Comparison of ENCODE assay signal across 13 cellular contexts in genomic region chr19:35261356-35262100, GRCh38. TPM values are rescaled to one million over a fixed set of nuclear protein-coding genes. Genes with fewer than 3 reads are reported as not detected.
DNase-seq lines count a peak whose midpoint lies in the region; ATAC-seq and TF ChIP-seq lines count a peak whose summit lies in the region.
"Had no signal": no experiment of that assay in that cellular context is flagged by ENCODE, and none has a peak within 500 bp of the region (broad histone marks: within the 10 kb centered on the region; RNA-seq: fewer than 3 reads in every experiment).

No MANE protein-coding gene starts in this region.

- CTCF ChIA-PET in CD8-positive, alpha-beta T cell (lab: Charles Lee) = interaction anchor here (0.8 to 1.4 kb wide), 2 partner anchors 11 to 119 kb away, joined by 3 read pairs; no protein-coding TSS in a partner anchor

- H3K79me2 ChIP-seq in trophoblast cell (ENCODE audit: control insufficient read depth, insufficient read depth, low read length, poor library complexity) = no peaks in the 10 kb centered on the region

- H3K27me3 Mint-ChIP-seq in CD8-positive, alpha-beta T cell (ENCODE audit: low read depth) = no peaks in the 10 kb centered on the region

- no peak overlapping the region for H4K12ac ChIP-seq in trophoblast cell (ENCODE audit: low read depth, low read length)

- POLR2A ChIA-PET in CD8-positive, alpha-beta T cell (lab: Charles Lee) = no interaction called here

- H3K4me1 Mint-ChIP-seq in CD8-positive, alpha-beta T cell (ENCODE audit: low read depth) = peaks cover 40% of the 10 kb centered on the region

- H3K79me1 ChIP-seq in trophoblast cell (ENCODE audit: low read length) = no peaks in the 10 kb centered on the region

- H2BK120ac ChIP-seq in trophoblast cell (ENCODE audit: insufficient read depth, low read length, poor library complexity) = no peak overlapping the region

- DNase-seq in CD8-positive, alpha-beta T cell = peak in 2 of 7 experiments; percentile 9 to 48
- DNase-seq in GM13976 (ENCODE audit: low spot score) (peak; percentile 30), trophoblast cell (no peak)
- peak; percentile 9 for DNase-seq in activated naive CD4-positive, alpha-beta T cell treated with anti-CD3 and anti-CD28 coated beads, Interleukin-2, amount 50 U/mL, for 16 hours
- DNase-seq: cerebellar nuclear complex, DMS153, esophagus squamous epithelium, NCI-H2171, PC-9 had no signal

- no peak overlapping the region for H4K91ac ChIP-seq in trophoblast cell (ENCODE audit: low read depth, low read length)

- no CpG with 5 or more reads among the region's 12 CpGs for WGBS in trophoblast cell (ENCODE audit: extremely low coverage, insufficient coverage, insufficient read length)

- peaks cover 41% of the 10 kb centered on the region for H3K36me3 Mint-ChIP-seq in CD8-positive, alpha-beta T cell

- no peak overlapping the region for H2AK5ac ChIP-seq in trophoblast cell (ENCODE audit: low read length)

- no peak overlapping the region for H3K4ac ChIP-seq in trophoblast cell (ENCODE audit: low read depth, low read length)

- no peak overlapping the region for H3K14ac ChIP-seq in trophoblast cell (ENCODE audit: low read length)

- no peak overlapping the region for H3K23ac ChIP-seq in trophoblast cell (ENCODE audit: low read length)

- no peak overlapping the region for H3K18ac ChIP-seq in trophoblast cell (ENCODE audit: low read length)

- intact Hi-C loops in CD8-positive, alpha-beta T cell (cut with DNase I, micrococcal nuclease) = no loop called here

- no peak overlapping the region for H2BK5ac ChIP-seq in trophoblast cell (ENCODE audit: low read depth, low read length, poor library complexity)

- H3K4me2 ChIP-seq in trophoblast cell (ENCODE audit: low read length) = no peak overlapping the region
- H3K4me2 ChIP-seq: PC-9 had no signal

- H3K4me3 ChIP-seq in CD8-positive, alpha-beta T cell (ENCODE audit: low read depth, low read length) = no peak overlapping the region
- no peak overlapping the region for H3K4me3 ChIP-seq in trophoblast cell (ENCODE audit: low read depth, low read length)
- H3K4me3 ChIP-seq: esophagus squamous epithelium, PC-9 had no signal

- no peak overlapping the region for H3K4me3 Mint-ChIP-seq in CD8-positive, alpha-beta T cell

- no peak overlapping the region for H2AFZ ChIP-seq in trophoblast cell (ENCODE audit: insufficient read depth, low read length, poor library complexity)
- H2AFZ ChIP-seq: PC-9 had no signal

- H3K9me3 Mint-ChIP-seq in CD8-positive, alpha-beta T cell = no peaks in the 10 kb centered on the region

- H3K27me3 ChIP-seq in CD8-positive, alpha-beta T cell (ENCODE audit: insufficient read depth, low read length) = no peaks in the 10 kb centered on the region
- H3K27me3 ChIP-seq in trophoblast cell (ENCODE audit: insufficient read depth, low read length) = no peaks in the 10 kb centered on the region

- H3K36me3 ChIP-seq in CD8-positive, alpha-beta T cell (ENCODE audit: insufficient read depth, low read length) = peaks cover 4% of the 10 kb centered on the region
- peaks cover 47 to 50% of the 10 kb centered on the region in 2 experiments for H3K36me3 ChIP-seq in trophoblast cell (ENCODE audit: control insufficient read depth in 1 of 2, insufficient read depth in 2 of 2, low read length in 2 of 2)

- H2BK12ac ChIP-seq in trophoblast cell (ENCODE audit: low read length) = no peak overlapping the region

- H3K4me1 ChIP-seq in CD8-positive, alpha-beta T cell (ENCODE audit: insufficient read depth, low read length) = peaks cover 18% of the 10 kb centered on the region
- peaks cover 4 to 5% of the 10 kb centered on the region in 2 experiments for H3K4me1 ChIP-seq in trophoblast cell (ENCODE audit: control insufficient read depth in 1 of 2, insufficient read depth in 2 of 2, low read length in 2 of 2)

- H3K9ac ChIP-seq in trophoblast cell (ENCODE audit: low read length) = peak overlapping the region; percentile 16

- no peak overlapping the region for H4K8ac ChIP-seq in trophoblast cell (ENCODE audit: low read depth, low read length)

- H3K9me3 ChIP-seq in CD8-positive, alpha-beta T cell (ENCODE audit: low read length) = no peaks in the 10 kb centered on the region
- no peaks in the 10 kb centered on the region for H3K9me3 ChIP-seq in trophoblast cell (ENCODE audit: insufficient read depth, low read depth, low read length)
- H3K9me3 ChIP-seq: esophagus squamous epithelium had no signal

- in situ Hi-C loops in GM13976 (cut with MboI; ENCODE audit: low sequenced_read_pairs, unreplicated experiment) = no loop called here

- no peak overlapping the region for H3K27ac Mint-ChIP-seq in CD8-positive, alpha-beta T cell

- TF ChIP-seq CTCF in CD8-positive, alpha-beta T cell (IDR thresholded peaks at IDR 0.05) = no peak
- no peak for TF ChIP-seq CTCF in GM13976 (IDR thresholded peaks at IDR 0.05; ENCODE audit: borderline replicate concordance, control extremely low read depth, extremely low read depth, insufficient read depth, missing control alignments)

- ATAC-seq in CD8-positive, alpha-beta T cell = no peak
- ATAC-seq in GM21529 (IDR thresholded peaks at IDR 0.05; ENCODE audit: unreplicated experiment) (no peak), GM21360 (IDR thresholded peaks at IDR 0.05; ENCODE audit: unreplicated experiment) (no peak), HG02840 (IDR thresholded peaks at IDR 0.05; ENCODE audit: low FRiP score, unreplicated experiment) (no peak)

- peak overlapping the region; percentile 3 for H3K27ac ChIP-seq in CD8-positive, alpha-beta T cell (ENCODE audit: low read depth, low read length)
- H3K27ac ChIP-seq in trophoblast cell (ENCODE audit: low read depth, low read length) = no peak overlapping the region
- H3K27ac ChIP-seq: esophagus squamous epithelium, PC-9 had no signal

RNA-seq across cellular contexts. Expression of gene USF2, which starts 7.2 kb away (rescaled TPM):
- 100 to 1,000 TPM; 252 to 268 TPM for total RNA-seq in CD8-positive, alpha-beta T cell
- polyA plus RNA-seq in trophoblast cell (2013) = 75.6 and 76.3 TPM in 2 replicates

RNA-seq across cellular contexts. Expression of gene LSR, which starts 12.7 kb away (rescaled TPM):
- 10 to 100 TPM; 97.9 to 99.5 TPM for total RNA-seq in CD8-positive, alpha-beta T cell
- polyA plus RNA-seq in trophoblast cell (2013) = 71.4 and 74.4 TPM in 2 replicates

RNA-seq across cellular contexts. Expression of gene HAMP, which starts 20.8 kb away (rescaled TPM):
- total RNA-seq in CD8-positive, alpha-beta T cell = under 1 TPM; 0.72 to 0.87 TPM
- 0.08 TPM in 1 of 2 replicates, not detected in the other for polyA plus RNA-seq in trophoblast cell (2013)
- total RNA-seq: esophagus squamous epithelium, M059J had no signal

RNA-seq across cellular contexts. Expression of gene MAG, which starts 30.4 kb away (rescaled TPM):
- total RNA-seq in CD8-positive, alpha-beta T cell = not detected
- 0.17 and 0.49 TPM in 2 replicates for polyA plus RNA-seq in trophoblast cell (2013)
- total RNA-seq: M059J had no signal

RNA-seq across cellular contexts. Expression of gene FAM187B, which starts 33.0 kb away (rescaled TPM):
- not detected for total RNA-seq in CD8-positive, alpha-beta T cell
- polyA plus RNA-seq in trophoblast cell (2013) = not detected in 2 replicates
- total RNA-seq: esophagus squamous epithelium, M059J, PC-9 had no signal

Comparison
In these comparisons a context has a peak if more than half of its experiments do, and no peak if none do; other contexts are left out.
1. DNase-seq: peak in GM13976 (single experiment) and activated naive CD4-positive, alpha-beta T cell treated with anti-CD3 and anti-CD28 coated beads, Interleukin-2, amount 50 U/mL, for 16 hours (single experiment); none in trophoblast cell (0 of 2).